15 cellular contexts compared by ENCODE assay signal in genomic region chr5:71907001-71907564, GRCh38.
DNase-seq lines count a peak whose midpoint lies in the region; ATAC-seq and TF ChIP-seq lines count a peak whose summit lies in the region.
"Had no signal": no experiment of that assay in that cellular context is flagged by ENCODE, and none has a peak within 500 bp of the region (broad histone marks: within the 10 kb centered on the region; RNA-seq: fewer than 3 reads in every experiment).

No MANE protein-coding gene starts in this region.

- intact Hi-C loops in left ventricle myocardium superior (cut with micrococcal nuclease) (no loop called here), cardiac septum (cut with DNase I) (no loop called here), esophagus muscularis mucosa (cut with DNase I) (no loop called here)

- 51% methylated on average over 3 of the region's 3 CpGs for WGBS in esophagus muscularis mucosa

- no peak for TF ChIP-seq EP300 in esophagus muscularis mucosa (IDR thresholded peaks at IDR 0.05)

- no peak overlapping the region for H3K4me3 ChIP-seq in esophagus muscularis mucosa
- H3K4me3 ChIP-seq: mucosa of descending colon, right lobe of liver, upper lobe of left lung had no signal

- no peaks in the 10 kb centered on the region for H3K27me3 ChIP-seq in esophagus muscularis mucosa
- H3K27me3 ChIP-seq: BE2C, right lobe of liver, upper lobe of left lung had no signal

- DNase-seq in left ventricle myocardium superior (no peak), cardiac septum (ENCODE audit: low spot score) (no peak), NCI-H1105 treated with DMSO at 0.1 percent for 48 hours (lab: John Stamatoyannopoulos, UW) (peak; percentile 46), esophagus muscularis mucosa (ENCODE audit: extremely low spot score) (peak; percentile 74), AML-193 (lab: John Stamatoyannopoulos, UW) (no peak), LoVo (ENCODE audit: low spot score) (no peak)
- DNase-seq: activated T-cell treated with anti-CD3 and anti-CD28 coated beads, Interleukin-2, amount 50 U/mL, for 48 hours; NCI-H1048; right lobe of liver; upper lobe of left lung had no signal

- no peaks in the 10 kb centered on the region for H3K36me3 ChIP-seq in esophagus muscularis mucosa
- H3K36me3 ChIP-seq: BE2C, right lobe of liver, upper lobe of left lung had no signal

- peaks cover 12 to 24% (median 19%) of the 10 kb centered on the region in 4 donors for H3K4me1 ChIP-seq in esophagus muscularis mucosa
- H3K4me1 ChIP-seq: right lobe of liver, upper lobe of left lung had no signal

- H3K27ac ChIP-seq in esophagus muscularis mucosa (replicated peaks in 1 of 4) = peak overlapping the region in 3 of 4 donors; percentile 40 to 45 (median 42)
- H3K27ac ChIP-seq: HL-60, right lobe of liver, upper lobe of left lung had no signal

- no peaks in the 10 kb centered on the region for H3K9me3 ChIP-seq in esophagus muscularis mucosa
- H3K9me3 ChIP-seq: BE2C, mucosa of descending colon, right lobe of liver, upper lobe of left lung had no signal

- ATAC-seq in left ventricle myocardium superior (peak; percentile 28), HG03457 (IDR thresholded peaks at IDR 0.05; ENCODE audit: unreplicated experiment) (no peak), GM21717 (IDR thresholded peaks at IDR 0.05; ENCODE audit: unreplicated experiment) (no peak)

- TF ChIP-seq POLR2A in esophagus muscularis mucosa (IDR thresholded peaks at IDR 0.05; ENCODE audit: low read depth) = no peak

- TF ChIP-seq CTCF in esophagus muscularis mucosa (IDR thresholded peaks at IDR 0.05) = no peak

Comparison
In these comparisons a context has a peak if more than half of its experiments do, and no peak if none do; other contexts are left out.
1. DNase-seq: peak in NCI-H1105 treated with DMSO at 0.1 percent for 48 hours (single experiment) and esophagus muscularis mucosa (single experiment); none in left ventricle myocardium superior (single experiment), cardiac septum (single experiment), AML-193 (0 of 2) and LoVo (single experiment).